Comparison of ENCODE assay signal across 22 cellular contexts in the genomic region with DNA sequence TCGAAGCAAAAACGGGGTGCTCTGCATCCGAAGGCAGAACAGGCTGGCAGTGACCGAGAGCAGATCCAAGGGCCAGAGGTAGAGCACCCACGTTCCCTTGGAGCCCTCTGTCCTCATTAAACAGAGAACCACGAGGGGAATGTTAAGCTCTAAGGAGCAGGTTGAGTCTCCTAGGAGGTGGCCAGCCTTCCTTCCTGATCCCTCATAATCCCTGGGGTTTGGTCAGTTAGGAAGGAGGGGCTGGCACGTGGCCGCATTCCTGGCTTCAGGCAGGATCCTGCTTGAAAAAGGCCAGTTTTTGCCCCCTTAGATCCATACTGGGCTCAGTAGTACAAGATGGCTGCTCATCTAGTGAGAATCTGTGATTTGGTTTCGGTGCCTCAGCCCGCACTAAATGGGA. TPM values are rescaled to one million over a fixed set of nuclear protein-coding genes. Genes with fewer than 3 reads are reported as not detected.
A peak's percentile ranks its signal among the peaks of the same experiment; 100 is the strongest.
DNase-seq lines count a peak whose midpoint lies in the region; ATAC-seq, FAIRE-seq and TF ChIP-seq lines count a peak whose summit lies in the region.
"Had no signal": no experiment of that assay in that cellular context is flagged by ENCODE, and none has a peak within 500 bp of the region (broad histone marks: within the 10 kb centered on the region; RNA-seq: fewer than 3 reads in every experiment).

No MANE protein-coding gene starts in this region.

- CTCF ChIA-PET in IMR-90 (lab: Yijun Ruan, JAX) = no interaction called here

- no peak overlapping the region for H4K8ac ChIP-seq in IMR-90 (ENCODE audit: low read depth in 2 of 2, low read length in 2 of 2)
- H4K8ac ChIP-seq in neuronal stem cell (ENCODE audit: low read depth, low read length) = no peak overlapping the region

- no peak overlapping the region for H2AK9ac ChIP-seq in IMR-90 (replicated peaks; ENCODE audit: low read depth, low read length, poor library complexity)

- H3K18ac ChIP-seq in IMR-90 (ENCODE audit: low read depth, low read length) (no peak overlapping the region), neuronal stem cell (ENCODE audit: low read length) (no peak overlapping the region)

- H3K27me3 ChIP-seq in IMR-90 (ENCODE audit: control insufficient read depth, insufficient read depth, low read length) (peaks cover 43% of the 10 kb centered on the region), bronchial epithelial cell (ENCODE audit: control insufficient read depth, insufficient read depth, low read length) (peaks cover 2% of the 10 kb centered on the region), neuronal stem cell (ENCODE audit: control insufficient read depth in 3 of 3, insufficient read depth in 3 of 3, low read depth in 1 of 3, low read length in 3 of 3) (peaks cover 0 to 2% (median 0%) of the 10 kb centered on the region in 3 experiments)

- H4K91ac ChIP-seq in IMR-90 (ENCODE audit: insufficient read depth, low read depth, low read length) (no peak overlapping the region), neuronal stem cell (ENCODE audit: low read depth, low read length, poor library complexity) (no peak overlapping the region)

- H2BK15ac ChIP-seq in IMR-90 (ENCODE audit: low read depth, low read length) (no peak overlapping the region), neuronal stem cell (ENCODE audit: low read length) (no peak overlapping the region)

- H4K20me1 ChIP-seq in IMR-90 (ENCODE audit: insufficient read depth, low read length) = no peaks in the 10 kb centered on the region

- DNase-seq in IMR-90 (no peak), bronchial epithelial cell (ENCODE audit: low read depth) (no peak), neuronal stem cell (ENCODE audit: low spot score) (no peak), SIG-M5 (lab: John Stamatoyannopoulos, UW) (no peak), occipital lobe (lab: John Stamatoyannopoulos, UW) (no peak)
- DNase-seq: BE2C; C1 segment of cervical spinal cord; CD4-positive, CD25-positive, alpha-beta regulatory T cell; CD8-positive, alpha-beta memory T cell; COR-L47; DMS 273 treated with DMSO at 0.1 percent for 48 hours; DMS53; DND-41; EL; GM23248; HCEC 1CT had no signal

- no peak overlapping the region for H4K5ac ChIP-seq in IMR-90 (ENCODE audit: low read depth, low read length)

- H3K4me3 ChIP-seq in IMR-90 (ENCODE audit: insufficient read depth, low read depth, low read length) = no peak overlapping the region
- H3K4me3 ChIP-seq in bronchial epithelial cell (ENCODE audit: low read depth, low read length) = no peak overlapping the region
- no peak overlapping the region for H3K4me3 ChIP-seq in neuronal stem cell (ENCODE audit: low read length in 2 of 2)
- H3K4me3 ChIP-seq: GM23248 had no signal

- H2AFZ ChIP-seq in IMR-90 (replicated peaks; ENCODE audit: low read length, poor library complexity) (peak overlapping the region; percentile 7), neuronal stem cell (ENCODE audit: low read length) (no peak overlapping the region)
- H2AFZ ChIP-seq: GM23248 had no signal

- no peak overlapping the region for H3K14ac ChIP-seq in IMR-90 (replicated peaks; ENCODE audit: low read depth, low read length)
- no peak overlapping the region for H3K14ac ChIP-seq in neuronal stem cell (ENCODE audit: low read length)

- H3K23ac ChIP-seq in IMR-90 (ENCODE audit: low read depth, low read length) = no peak overlapping the region
- H3K23ac ChIP-seq in neuronal stem cell (ENCODE audit: low read depth, low read length, poor library complexity) = no peak overlapping the region

- H2BK5ac ChIP-seq in IMR-90 (ENCODE audit: low read depth, low read length, poor library complexity, severe bottlenecking) (no peak overlapping the region), neuronal stem cell (ENCODE audit: low read length) (peak overlapping the region; percentile 19)

- H2BK20ac ChIP-seq in IMR-90 (ENCODE audit: low read depth, low read length) = no peak overlapping the region

- intact Hi-C loops in IMR-90 (cut with micrococcal nuclease) = no loop called here

- H3K4ac ChIP-seq in IMR-90 (ENCODE audit: low read depth, low read length) (no peak overlapping the region), neuronal stem cell (ENCODE audit: low read length) (no peak overlapping the region)

- H2AK5ac ChIP-seq in IMR-90 (ENCODE audit: low read depth, low read length) (no peak overlapping the region), neuronal stem cell (ENCODE audit: low read depth, low read length) (no peak overlapping the region)

- H3K36me3 ChIP-seq in IMR-90 (ENCODE audit: control insufficient read depth, insufficient read depth, low read length) (no peaks in the 10 kb centered on the region), bronchial epithelial cell (ENCODE audit: control insufficient read depth, insufficient read depth, low read length) (no peaks in the 10 kb centered on the region), neuronal stem cell (replicated peaks in 1 of 2; ENCODE audit: control insufficient read depth in 2 of 2, insufficient read depth in 2 of 2, low read length in 2 of 2) (no peaks in the 10 kb centered on the region)
- H3K36me3 ChIP-seq: BE2C had no signal

- no TSS peak for BruUV-seq in IMR-90 (replicated peaks; lab: Mats Ljungman, UMichigan)

- no peak overlapping the region for H3K27ac ChIP-seq in IMR-90 (ENCODE audit: insufficient read depth, low read length)
- no peak overlapping the region for H3K27ac ChIP-seq in neuronal stem cell (replicated peaks; ENCODE audit: low read length)
- H3K27ac ChIP-seq: GM23248 had no signal

- H3K4me1 ChIP-seq in IMR-90 (ENCODE audit: control insufficient read depth, insufficient read depth, low read length) (no peaks in the 10 kb centered on the region), neuronal stem cell (ENCODE audit: control insufficient read depth in 2 of 2, insufficient read depth in 1 of 2, low read depth in 1 of 2, low read length in 2 of 2) (no peaks in the 10 kb centered on the region)
- H3K4me1 ChIP-seq: BE2C had no signal

- H3K4me2 ChIP-seq in IMR-90 (ENCODE audit: low read depth, low read length) (no peak overlapping the region), neuronal stem cell (ENCODE audit: insufficient read depth, low read length, poor library complexity, severe bottlenecking) (no peak overlapping the region)

- no peak for TF ChIP-seq POLR2A in IMR-90 (IDR thresholded peaks at IDR 0.05; ENCODE audit: low read depth, low read length)

- WGBS in IMR-90 (ENCODE audit: extremely low coverage in 2 of 2, insufficient read length in 1 of 2), 2 experiments = 64% methylated on average over 7 of the region's 10 CpGs; no CpG with 5 or more reads in 1 of the 2 experiments
- no CpG with 5 or more reads among the region's 10 CpGs for WGBS in neuronal stem cell (ENCODE audit: extremely low coverage in 2 of 2, insufficient read length in 2 of 2, insufficient replicate concordance in 1 of 2), 2 donors

- dilution Hi-C loops in IMR-90 (cut with HindIII; ENCODE audit: low sequenced_read_pairs, unreplicated experiment) = no loop called here

- H2BK120ac ChIP-seq in IMR-90 (ENCODE audit: low read depth, low read length) (no peak overlapping the region), neuronal stem cell (ENCODE audit: low read depth, low read length) (no peak overlapping the region)

- ATAC-seq in IMR-90 (ENCODE audit: low read depth) = no peak
- no peak for ATAC-seq in GM19035 (IDR thresholded peaks at IDR 0.05; ENCODE audit: unreplicated experiment)

- FAIRE-seq in bronchial epithelial cell (lab: Jason Lieb, UNC) = peak; percentile 28
- FAIRE-seq: GM12891 had no signal

- H3K9me1 ChIP-seq in IMR-90 (ENCODE audit: insufficient read depth, low read length) = no peaks in the 10 kb centered on the region

- no peak for TF ChIP-seq CTCF in IMR-90 (conservative IDR thresholded peaks at IDR 0.05; ENCODE audit: low read depth, low read length)
- TF ChIP-seq CTCF in bronchial epithelial cell (IDR thresholded peaks at IDR 0.05; ENCODE audit: insufficient read depth, low read length, severe bottlenecking) = no peak

- H3K56ac ChIP-seq in IMR-90 (ENCODE audit: extremely low read depth, insufficient read depth, low read length) = no peak overlapping the region

- H2BK12ac ChIP-seq in neuronal stem cell (ENCODE audit: low read length) = no peak overlapping the region

- no peak overlapping the region for H3K9ac ChIP-seq in IMR-90 (ENCODE audit: low read depth, low read length)
- no peak overlapping the region for H3K9ac ChIP-seq in neuronal stem cell (ENCODE audit: low read depth, low read length, poor library complexity)
- H3K9ac ChIP-seq: GM23248 had no signal

- no peak for TF ChIP-seq RAD21 in IMR-90 (IDR thresholded peaks at IDR 0.05; ENCODE audit: low read length)

- no peaks in the 10 kb centered on the region for H3K9me3 ChIP-seq in IMR-90 (ENCODE audit: control insufficient read depth, insufficient read depth, low read length)
- no peaks in the 10 kb centered on the region for H3K9me3 ChIP-seq in neuronal stem cell (replicated peaks in 1 of 2; ENCODE audit: control insufficient read depth in 2 of 2, insufficient read depth in 1 of 2, low read depth in 1 of 2, low read length in 2 of 2)
- H3K9me3 ChIP-seq: BE2C had no signal

- in situ Hi-C loops in IMR-90 (cut with MboI; ENCODE audit: low sequenced_read_pairs) = no loop called here

- POLR2A ChIA-PET in IMR-90 (lab: Charles Lee; ENCODE audit: unreplicated experiment) = no interaction called here

- H3K79me1 ChIP-seq in IMR-90 (ENCODE audit: low read depth in 1 of 2, low read length in 2 of 2) (no peaks in the 10 kb centered on the region), neuronal stem cell (ENCODE audit: low read depth, low read length) (no peaks in the 10 kb centered on the region)

TF ChIP-seq in IMR-90, 13 proteins besides CTCF, POLR2A, EP300 and RAD21 (continues in another document):
- TF ChIP-seq RFX5 (IDR thresholded peaks at IDR 0.05; ENCODE audit: low read depth, low read length) = no peak
- no peak for TF ChIP-seq MXI1 (IDR thresholded peaks at IDR 0.05; ENCODE audit: borderline replicate concordance, low read depth, low read length)
- no peak for TF ChIP-seq CEBPB (IDR thresholded peaks at IDR 0.05; ENCODE audit: low read depth, low read length)
- no peak for TF ChIP-seq CHD1 (IDR thresholded peaks at IDR 0.05; ENCODE audit: low read depth, low read length)
- TF ChIP-seq, protein P1, sequence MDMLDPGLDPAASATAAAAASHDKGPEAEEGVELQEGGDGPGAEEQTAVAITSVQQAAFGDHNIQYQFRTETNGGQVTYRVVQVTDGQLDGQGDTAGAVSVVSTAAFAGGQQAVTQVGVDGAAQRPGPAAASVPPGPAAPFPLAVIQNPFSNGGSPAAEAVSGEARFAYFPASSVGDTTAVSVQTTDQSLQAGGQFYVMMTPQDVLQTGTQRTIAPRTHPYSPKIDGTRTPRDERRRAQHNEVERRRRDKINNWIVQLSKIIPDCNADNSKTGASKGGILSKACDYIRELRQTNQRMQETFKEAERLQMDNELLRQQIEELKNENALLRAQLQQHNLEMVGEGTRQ (IDR thresholded peaks at IDR 0.05; ENCODE audit: low read depth, low read length) = no peak
- no peak for TF ChIP-seq FOS (IDR thresholded peaks at IDR 0.05; ENCODE audit: low read depth, low read length)

RNA-seq across cellular contexts. Expression of a gene that starts 57.2 kb away (rescaled TPM):
- total RNA-seq in IMR-90 (2012; rRNA removed) (under 0.01 TPM in 1 of 2 replicates, not detected in the other), bronchial epithelial cell (not detected in 2 replicates), occipital lobe (0.31 TPM)
- polyA plus RNA-seq in IMR-90 (2012; rRNA removed) = not detected in 2 replicates
- polyA plus RNA-seq in IMR-90 (2012; cell fraction: cytosol; rRNA removed) = 0.01 TPM in 1 of 2 replicates, not detected in the other
- polyA plus RNA-seq in IMR-90 (2012; cell fraction: nucleus; rRNA removed; ENCODE audit: low replicate concordance) = not detected in 2 replicates
- polyA plus RNA-seq in neuronal stem cell (2013, experiment 1 of 2) = 0.03 TPM
- 0.04 TPM for polyA plus RNA-seq in neuronal stem cell (2013, experiment 2 of 2)
- total RNA-seq: A172; CD4-positive, CD25-positive, alpha-beta regulatory T cell; G401; GM23248; H4; HT-29 had no signal
- polyA plus RNA-seq: CD8-positive, alpha-beta memory T cell; GM23248 had no signal
